Comparison of ENCODE assay signal across 8 cellular contexts in genomic region chr12:26937443-26937862, GRCh38. TPM values are rescaled to one million over a fixed set of nuclear protein-coding genes. Genes with fewer than 3 reads are reported as not detected.
DNase-seq lines count a peak whose midpoint lies in the region; ATAC-seq lines count a peak whose summit lies in the region.

No MANE protein-coding gene starts in this region.

- H3K27ac Mint-ChIP-seq in T-helper 1 cell treated with Interleukin-12 subunit alpha and Interleukin-12 subunit beta and Interleukin-4 antibody, amounts not matched to agents 30 μg/mL and 1 μg/mL, for 36 hours = peak overlapping the region; percentile 91
- peak overlapping the region; percentile 98 for H3K27ac Mint-ChIP-seq in activated CD8-positive, alpha-beta T cell treated with anti-CD3 and anti-CD28 coated beads, Interleukin-2, amount 10 ng/mL, durations not matched to agents 7 days and 5 days

- POLR2A ChIA-PET in activated CD8-positive, alpha-beta T cell treated with anti-CD3 and anti-CD28 coated beads, Interleukin-2, amount 10 ng/mL, durations not matched to agents 7 days and 5 days (lab: Charles Lee) = interaction anchor here (1.0 kb wide), 1 partner anchor 105 kb away, joined by 4 read pairs; no protein-coding TSS in a partner anchor

- CTCF ChIA-PET in activated CD8-positive, alpha-beta T cell treated with anti-CD3 and anti-CD28 coated beads, Interleukin-2, amount 10 ng/mL, durations not matched to agents 7 days and 5 days (lab: Charles Lee) = interaction anchor here (1.4 kb wide), 1 partner anchor 77 kb away, joined by 5 read pairs; the partner anchor contains the start of gene TM7SF3

- H3K9ac ChIP-seq in iPS-20b (ENCODE audit: low read depth, low read length) = peak overlapping the region; percentile 94
- peak overlapping the region; percentile 87 to 99 (median 98) for H3K9ac ChIP-seq in subcutaneous abdominal adipose tissue (ENCODE audit: low read length in 5 of 5)

- H3K4me1 ChIP-seq in iPS-20b (ENCODE audit: insufficient read depth, low read length) (peaks cover 14% of the 10 kb centered on the region), subcutaneous abdominal adipose tissue (ENCODE audit: control insufficient read depth in 5 of 5, insufficient read depth in 5 of 5, low read length in 5 of 5) (peaks cover 6 to 52% (median 47%) of the 10 kb centered on the region in 5 donors)

- intact Hi-C loops in head of caudate nucleus (cut with DNase I) = loop anchor here (10.0 kb wide), 1 partner anchor 83 kb away; no protein-coding TSS in a partner anchor

- peaks cover 54% of the 10 kb centered on the region for H3K4me1 Mint-ChIP-seq in T-helper 1 cell treated with Interleukin-12 subunit alpha and Interleukin-12 subunit beta and Interleukin-4 antibody, amounts not matched to agents 30 μg/mL and 1 μg/mL, for 36 hours (ENCODE audit: low read depth)
- peaks cover 54% of the 10 kb centered on the region for H3K4me1 Mint-ChIP-seq in activated CD8-positive, alpha-beta T cell treated with anti-CD3 and anti-CD28 coated beads, Interleukin-2, amount 10 ng/mL, durations not matched to agents 7 days and 5 days (ENCODE audit: low read depth)

- no peaks in the 10 kb centered on the region for H3K9me3 Mint-ChIP-seq in T-helper 1 cell treated with Interleukin-12 subunit alpha and Interleukin-12 subunit beta and Interleukin-4 antibody, amounts not matched to agents 30 μg/mL and 1 μg/mL, for 36 hours
- no peaks in the 10 kb centered on the region for H3K9me3 Mint-ChIP-seq in activated CD8-positive, alpha-beta T cell treated with anti-CD3 and anti-CD28 coated beads, Interleukin-2, amount 10 ng/mL, durations not matched to agents 7 days and 5 days (ENCODE audit: insufficient read depth)

- ATAC-seq in activated CD8-positive, alpha-beta T cell treated with anti-CD3 and anti-CD28 coated beads, Interleukin-2, amount 10 ng/mL, durations not matched to agents 7 days and 5 days = no peak

- H3K27ac ChIP-seq in iPS-20b (ENCODE audit: low read length) (peak overlapping the region; percentile 53), subcutaneous abdominal adipose tissue (ENCODE audit: low read depth, low read length) (peak overlapping the region; percentile 84)

- H3K27me3 ChIP-seq in iPS-20b (ENCODE audit: insufficient read depth, low read length) (no peaks in the 10 kb centered on the region), subcutaneous abdominal adipose tissue (ENCODE audit: control insufficient read depth in 5 of 5, insufficient read depth in 4 of 5, low read length in 5 of 5) (no peaks in the 10 kb centered on the region)

- DNase-seq in T-helper 1 cell (no peak), head of caudate nucleus (no peak), iPS-NIHi11 (ENCODE audit: low spot score) (no peak), epidermal melanocyte (ENCODE audit: insufficient read length, low spot score) (no peak)
- DNase-seq in activated CD8-positive, alpha-beta T cell treated with anti-CD3 and anti-CD28 coated beads, Interleukin-2, amount 10 ng/mL, durations not matched to agents 7 days and 5 days = no peak

- H3K36me3 Mint-ChIP-seq in T-helper 1 cell treated with Interleukin-12 subunit alpha and Interleukin-12 subunit beta and Interleukin-4 antibody, amounts not matched to agents 30 μg/mL and 1 μg/mL, for 36 hours (ENCODE audit: low read depth) = peaks cover 21% of the 10 kb centered on the region
- peaks cover 54% of the 10 kb centered on the region for H3K36me3 Mint-ChIP-seq in activated CD8-positive, alpha-beta T cell treated with anti-CD3 and anti-CD28 coated beads, Interleukin-2, amount 10 ng/mL, durations not matched to agents 7 days and 5 days (ENCODE audit: low read depth)

- H3K4me3 ChIP-seq in iPS-20b (ENCODE audit: low read length) = peak overlapping the region; percentile 96
- H3K4me3 ChIP-seq in subcutaneous abdominal adipose tissue (ENCODE audit: low read depth in 1 of 5, low read length in 5 of 5) = peak overlapping the region; percentile 86 to 100 (median 99)

- H3K4me3 Mint-ChIP-seq in T-helper 1 cell treated with Interleukin-12 subunit alpha and Interleukin-12 subunit beta and Interleukin-4 antibody, amounts not matched to agents 30 μg/mL and 1 μg/mL, for 36 hours = peak overlapping the region; percentile 91
- H3K4me3 Mint-ChIP-seq in activated CD8-positive, alpha-beta T cell treated with anti-CD3 and anti-CD28 coated beads, Interleukin-2, amount 10 ng/mL, durations not matched to agents 7 days and 5 days = peak overlapping the region; percentile 95

- H3K36me3 ChIP-seq in iPS-20b (ENCODE audit: insufficient read depth, low read depth, low read length) = peaks cover 22% of the 10 kb centered on the region
- peaks cover 0 to 10% (median 3%) of the 10 kb centered on the region in 5 donors for H3K36me3 ChIP-seq in subcutaneous abdominal adipose tissue (ENCODE audit: control insufficient read depth in 5 of 5, insufficient read depth in 5 of 5, low read length in 5 of 5)

- no peaks in the 10 kb centered on the region for H3K27me3 Mint-ChIP-seq in T-helper 1 cell treated with Interleukin-12 subunit alpha and Interleukin-12 subunit beta and Interleukin-4 antibody, amounts not matched to agents 30 μg/mL and 1 μg/mL, for 36 hours (ENCODE audit: low read depth)
- H3K27me3 Mint-ChIP-seq in activated CD8-positive, alpha-beta T cell treated with anti-CD3 and anti-CD28 coated beads, Interleukin-2, amount 10 ng/mL, durations not matched to agents 7 days and 5 days (ENCODE audit: low read depth) = no peaks in the 10 kb centered on the region

- H3K9me3 ChIP-seq in iPS-20b (ENCODE audit: insufficient read depth, low read depth, low read length) (no peaks in the 10 kb centered on the region), subcutaneous abdominal adipose tissue (ENCODE audit: control insufficient read depth in 5 of 5, low read length in 5 of 5) (no peaks in the 10 kb centered on the region)

RNA-seq across cellular contexts. Expression of gene INTS13, which starts 0.3 kb away (rescaled TPM):
- total RNA-seq in activated CD8-positive, alpha-beta T cell treated with anti-CD3 and anti-CD28 coated beads, Interleukin-2, amount 10 ng/mL, durations not matched to agents 7 days and 5 days = 10 to 100 TPM; 52.8 to 58.3 TPM

RNA-seq across cellular contexts. Expression of gene FGFR1OP2, which starts 0.8 kb away (rescaled TPM):
- 10 to 100 TPM; 87.4 to 96.6 TPM for total RNA-seq in activated CD8-positive, alpha-beta T cell treated with anti-CD3 and anti-CD28 coated beads, Interleukin-2, amount 10 ng/mL, durations not matched to agents 7 days and 5 days
